ENCODE assay signal across 8 cellular contexts in genomic region chr10:24882047-24882698, GRCh38.
DNase-seq lines count a peak whose midpoint lies in the region; ATAC-seq and TF ChIP-seq lines count a peak whose summit lies in the region.

No MANE protein-coding gene starts in this region.

- TF ChIP-seq CTCF in tibial nerve (IDR thresholded peaks at IDR 0.05): no peak

- H3K27ac ChIP-seq in tibial nerve: no peak overlapping the region

- H3K36me3 ChIP-seq in skeletal muscle satellite cell (ENCODE audit: insufficient read depth, low read length): no peaks in the 10 kb centered on the region
- no peaks in the 10 kb centered on the region for H3K36me3 ChIP-seq in MG63
- H3K36me3 ChIP-seq in tibial nerve: no peaks in the 10 kb centered on the region

- DNase-seq in activated naive CD4-positive, alpha-beta T cell treated with anti-CD3 and anti-CD28 coated beads, Interleukin-2, amount 50 U/mL, for 16 hours: peak; percentile 33
- DNase-seq in MG63 (no peak), tibial nerve (ENCODE audit: low spot score in 2 of 2) (no peak), NCI-H128 (lab: John Stamatoyannopoulos, UW; ENCODE audit: unreplicated experiment) (no peak)

- peak overlapping the region; percentile 8 to 84 (median 62) for H3K27ac Mint-ChIP-seq in IgD-negative memory B cell

- no peak for TF ChIP-seq POLR2A in tibial nerve (IDR thresholded peaks at IDR 0.05)

- WGBS in tibial nerve, 2 donors: 63 to 66% methylated on average over 11 of the region's 11 CpGs

- peak in 1 of 2 donors; percentile 43 for TF ChIP-seq EP300 in tibial nerve (IDR thresholded peaks at IDR 0.05)

- H3K36me3 Mint-ChIP-seq in IgD-negative memory B cell: no peaks in the 10 kb centered on the region

- no peaks in the 10 kb centered on the region for H3K27me3 Mint-ChIP-seq in IgD-negative memory B cell

- H3K9me3 Mint-ChIP-seq in IgD-negative memory B cell: no peaks in the 10 kb centered on the region

- peaks cover 5% of the 10 kb centered on the region for H3K4me1 ChIP-seq in skeletal muscle satellite cell (ENCODE audit: control insufficient read depth, insufficient read depth, low read length)
- H3K4me1 ChIP-seq in tibial nerve: peaks cover 0 to 3% (median 2%) of the 10 kb centered on the region in 4 donors

- H3K4me3 ChIP-seq in skeletal muscle satellite cell (ENCODE audit: low read length) (no peak overlapping the region), MG63 (no peak overlapping the region), tibial nerve (no peak overlapping the region)

- no peaks in the 10 kb centered on the region for H3K27me3 ChIP-seq in skeletal muscle satellite cell (ENCODE audit: control insufficient read depth, insufficient read depth, low read length)
- no peaks in the 10 kb centered on the region for H3K27me3 ChIP-seq in MG63
- no peaks in the 10 kb centered on the region for H3K27me3 ChIP-seq in tibial nerve

- H3K4me1 Mint-ChIP-seq in IgD-negative memory B cell: peaks cover 27 to 35% (median 28%) of the 10 kb centered on the region in 3 donors

- H3K4me3 Mint-ChIP-seq in IgD-negative memory B cell: peak overlapping the region; percentile 12 to 85 (median 72)

- ATAC-seq in GM18907 (IDR thresholded peaks at IDR 0.05; ENCODE audit: unreplicated experiment): peak; percentile 74
- no peak for ATAC-seq in HG03039 (IDR thresholded peaks at IDR 0.05; ENCODE audit: unreplicated experiment)

- no peaks in the 10 kb centered on the region for H3K9me3 ChIP-seq in skeletal muscle satellite cell (replicated peaks; ENCODE audit: low read length)
- H3K9me3 ChIP-seq in MG63: no peaks in the 10 kb centered on the region
- no peaks in the 10 kb centered on the region for H3K9me3 ChIP-seq in tibial nerve

- peak overlapping the region; percentile 1 for H3K4me2 ChIP-seq in skeletal muscle satellite cell (ENCODE audit: low read length)

- H3K9ac ChIP-seq in skeletal muscle satellite cell (ENCODE audit: low read depth, low read length): no peak overlapping the region
